ENCODE assay signal across 21 cellular contexts in genomic region chr2:237120956-237121720, GRCh38. TPM values are rescaled to one million over a fixed set of nuclear protein-coding genes. Genes with fewer than 3 reads are reported as not detected.
DNase-seq lines count a peak whose midpoint lies in the region; TF ChIP-seq lines count a peak whose summit lies in the region.
"Had no signal": no experiment of that assay in that cellular context is flagged by ENCODE, and none has a peak within 500 bp of the region (broad histone marks: within the 10 kb centered on the region; RNA-seq: fewer than 3 reads in every experiment).

No MANE protein-coding gene starts in this region.

- no peaks in the 10 kb centered on the region for H3K79me1 ChIP-seq in neuronal stem cell (ENCODE audit: low read depth, low read length)

- H3K36me3 ChIP-seq in GM23248 (ENCODE audit: low read depth), result no peaks in the 10 kb centered on the region
- H3K36me3 ChIP-seq in adipocyte (ENCODE audit: control insufficient read depth, insufficient read depth, low read length, severe bottlenecking), result no peaks in the 10 kb centered on the region
- no peaks in the 10 kb centered on the region for H3K36me3 ChIP-seq in neuronal stem cell (replicated peaks in 1 of 2; ENCODE audit: control insufficient read depth in 2 of 2, insufficient read depth in 2 of 2, low read length in 2 of 2)

- 9% methylated on average over 3 of the region's 3 CpGs for WGBS in GM23248 (ENCODE audit: low coverage in 1 of 2, low lambda C conversion rate in 2 of 2, missing lambda C conversion rate in 2 of 2), 2 experiments
- WGBS in neuronal stem cell (ENCODE audit: extremely low coverage in 2 of 2, insufficient read length in 2 of 2, insufficient replicate concordance in 1 of 2), 2 donors, result no CpG with 5 or more reads among the region's 3 CpGs

- no peak overlapping the region for H2BK15ac ChIP-seq in neuronal stem cell (ENCODE audit: low read length)

- H3K9ac ChIP-seq in GM23248, result no peak overlapping the region
- peak overlapping the region; percentile 73 for H3K9ac ChIP-seq in adipocyte (ENCODE audit: low read length)
- H3K9ac ChIP-seq in neuronal stem cell (ENCODE audit: low read depth, low read length, poor library complexity), result no peak overlapping the region

- no peak overlapping the region for H3K18ac ChIP-seq in neuronal stem cell (ENCODE audit: low read length)

- no peak overlapping the region for H2AK5ac ChIP-seq in neuronal stem cell (ENCODE audit: low read depth, low read length)

- H3K9me3 ChIP-seq in GM23248 (ENCODE audit: low read depth) (no peaks in the 10 kb centered on the region), adipocyte (ENCODE audit: control insufficient read depth, low read length) (no peaks in the 10 kb centered on the region), neuronal stem cell (replicated peaks in 1 of 2; ENCODE audit: control insufficient read depth in 2 of 2, insufficient read depth in 1 of 2, low read depth in 1 of 2, low read length in 2 of 2) (no peaks in the 10 kb centered on the region)
- H3K9me3 ChIP-seq: Caco-2 had no signal

- H3K27ac ChIP-seq in GM23248 (peak overlapping the region; percentile 27), neuronal stem cell (replicated peaks; ENCODE audit: low read length) (no peak overlapping the region)

- no peak overlapping the region for H3K27ac Mint-ChIP-seq in progenitor cell of endocrine pancreas
- H3K27ac Mint-ChIP-seq: B cell had no signal

- H3K4me1 ChIP-seq in GM23248 (ENCODE audit: insufficient read depth), result peaks cover 23% of the 10 kb centered on the region
- peaks cover 37% of the 10 kb centered on the region for H3K4me1 ChIP-seq in adipocyte (ENCODE audit: control insufficient read depth, insufficient read depth, low read length)
- H3K4me1 ChIP-seq in neuronal stem cell (ENCODE audit: control insufficient read depth in 2 of 2, insufficient read depth in 1 of 2, low read depth in 1 of 2, low read length in 2 of 2), result no peaks in the 10 kb centered on the region
- H3K4me1 ChIP-seq: Caco-2 had no signal

- H3F3A ChIP-seq in GM23248 (ENCODE audit: insufficient read depth), result peaks cover 35% of the 10 kb centered on the region

- H3K9me3 Mint-ChIP-seq in progenitor cell of endocrine pancreas (ENCODE audit: low read depth), result no peaks in the 10 kb centered on the region
- H3K9me3 Mint-ChIP-seq: CD4-positive, CD25-positive, alpha-beta regulatory T cell had no signal

- in situ Hi-C loops in GM23248 (cut with MboI), result no loop called here

- H4K91ac ChIP-seq in neuronal stem cell (ENCODE audit: low read depth, low read length, poor library complexity), result no peak overlapping the region

- H3K36me3 Mint-ChIP-seq in progenitor cell of endocrine pancreas (ENCODE audit: insufficient read depth), result no peaks in the 10 kb centered on the region
- H3K36me3 Mint-ChIP-seq: CD4-positive, CD25-positive, alpha-beta regulatory T cell had no signal

- no peak overlapping the region for H3K14ac ChIP-seq in neuronal stem cell (ENCODE audit: low read length)

- no peaks in the 10 kb centered on the region for H3K9me2 ChIP-seq in GM23248 (ENCODE audit: insufficient read depth)

- H4K20me1 ChIP-seq in GM23248 (ENCODE audit: insufficient read depth), result no peaks in the 10 kb centered on the region

- no peak overlapping the region for H3K4me2 ChIP-seq in GM23248 (ENCODE audit: unreplicated experiment)
- H3K4me2 ChIP-seq in neuronal stem cell (ENCODE audit: insufficient read depth, low read length, poor library complexity, severe bottlenecking), result no peak overlapping the region

- H3K4me3 ChIP-seq in GM23248 (no peak overlapping the region), adipocyte (ENCODE audit: low read length) (no peak overlapping the region), neuronal stem cell (ENCODE audit: low read length in 2 of 2) (no peak overlapping the region)
- H3K4me3 ChIP-seq: GM12878 had no signal

- H3K4me3 Mint-ChIP-seq in progenitor cell of endocrine pancreas (ENCODE audit: low read depth), result no peak overlapping the region
- H3K4me3 Mint-ChIP-seq: B cell; CD4-positive, CD25-positive, alpha-beta regulatory T cell had no signal

- no peak overlapping the region for H3K4ac ChIP-seq in neuronal stem cell (ENCODE audit: low read length)

- H2AFZ ChIP-seq in GM23248, result peak overlapping the region; percentile 39; the same call in 1 of the 2 replicates
- H2AFZ ChIP-seq in neuronal stem cell (ENCODE audit: low read length), result no peak overlapping the region

- H3K4me1 Mint-ChIP-seq in progenitor cell of endocrine pancreas (ENCODE audit: low read depth), result no peaks in the 10 kb centered on the region
- H3K4me1 Mint-ChIP-seq: CD4-positive, CD25-positive, alpha-beta regulatory T cell had no signal

- no peak overlapping the region for H2BK120ac ChIP-seq in neuronal stem cell (ENCODE audit: low read depth, low read length)

- no peak overlapping the region for H2BK5ac ChIP-seq in neuronal stem cell (ENCODE audit: low read length)

- no peak overlapping the region for H2BK12ac ChIP-seq in neuronal stem cell (ENCODE audit: low read length)

- H3K27me3 Mint-ChIP-seq in progenitor cell of endocrine pancreas, result peaks cover 39% of the 10 kb centered on the region
- H3K27me3 Mint-ChIP-seq: B cell; CD4-positive, CD25-positive, alpha-beta regulatory T cell had no signal

- H3K79me2 ChIP-seq in GM23248 (ENCODE audit: insufficient read depth), result no peaks in the 10 kb centered on the region

- DNase-seq in GM23248, result peak; percentile 40
- no peak for DNase-seq in adipocyte (ENCODE audit: low read depth)
- peak; percentile 80 for DNase-seq in myocyte (ENCODE audit: low read depth)
- peak; percentile 25 for DNase-seq in stromal cell of bone marrow (ENCODE audit: low read depth)
- DNase-seq in hippocampal formation (lab: John Stamatoyannopoulos, UW), result no peak
- DNase-seq in neuronal stem cell (ENCODE audit: low spot score), result no peak
- no peak for DNase-seq in NCI-H2081 (lab: John Stamatoyannopoulos, UW)
- DNase-seq in progenitor cell of endocrine pancreas (ENCODE audit: low spot score, unreplicated experiment), result no peak
- DNase-seq: ACHN; Caco-2; CD4-positive, CD25-positive, alpha-beta regulatory T cell; GDM1; GOT3; NCI-H1092 treated with DMSO at 0.1 percent for 48 hours; NCI-H1694; NCI-H510A; NCI-H82; OCI-M1; SIG-M5 had no signal

- no peaks in the 10 kb centered on the region for H3K27me3 ChIP-seq in GM23248 (replicated peaks; ENCODE audit: insufficient read depth)
- no peaks in the 10 kb centered on the region for H3K27me3 ChIP-seq in adipocyte (replicated peaks; ENCODE audit: control insufficient read depth, insufficient read depth, low read length)
- peaks cover 0 to 4% (median 0%) of the 10 kb centered on the region in 3 experiments for H3K27me3 ChIP-seq in neuronal stem cell (ENCODE audit: control insufficient read depth in 3 of 3, insufficient read depth in 3 of 3, low read depth in 1 of 3, low read length in 3 of 3)

- H4K8ac ChIP-seq in neuronal stem cell (ENCODE audit: low read depth, low read length), result no peak overlapping the region

- TF ChIP-seq CTCF in progenitor cell of endocrine pancreas (IDR thresholded peaks at IDR 0.05; ENCODE audit: unreplicated experiment), result no peak

- no peak overlapping the region for H3K23ac ChIP-seq in neuronal stem cell (ENCODE audit: low read depth, low read length, poor library complexity)

RNA-seq across cellular contexts. Expression of gene COPS8, which starts 35.4 kb away (rescaled TPM):
- 145 and 148 TPM in 2 replicates for total RNA-seq in GM23248 (2014; rRNA removed; shearing (Covaris generic))
- 164 and 168 TPM in 2 replicates for polyA plus RNA-seq in GM23248 (2016; fragmentation: Nextera tagmentation; extraction: Ambion mirVana)
- 209 and 245 TPM in 2 replicates for total RNA-seq in myocyte
- 104 TPM for polyA plus RNA-seq in myocyte (2012)
- polyA plus RNA-seq in neuronal stem cell (2013, experiment 1 of 2), result 48.8 TPM
- polyA plus RNA-seq in neuronal stem cell (2013, experiment 2 of 2), result 50.0 TPM
- total RNA-seq in progenitor cell of endocrine pancreas, result 46.4 and 48.2 TPM in 2 replicates

Comparison
In these comparisons a context has a peak if more than half of its experiments do, and no peak if none do; other contexts are left out.
1. DNase-seq: peak in GM23248 (single experiment), myocyte (single experiment) and stromal cell of bone marrow (single experiment); none in adipocyte (single experiment), hippocampal formation (0 of 2), neuronal stem cell (single experiment), NCI-H2081 (0 of 2) and progenitor cell of endocrine pancreas (single experiment).